ENCODE assay signal across 14 cellular contexts in genomic region chr4:6360385-6360784, GRCh38.
DNase-seq lines count a peak whose midpoint lies in the region; ATAC-seq and TF ChIP-seq lines count a peak whose summit lies in the region.
"Had no signal": no experiment of that assay in that cellular context is flagged by ENCODE, and none has a peak within 500 bp of the region (broad histone marks: within the 10 kb centered on the region; RNA-seq: fewer than 3 reads in every experiment).

No MANE protein-coding gene starts in this region.

- intact Hi-C loops in gastrocnemius medialis (cut with DNase I; ENCODE audit: low total_unique reads) (no loop called here), sciatic nerve (cut with DNase I) (no loop called here)

- no peak overlapping the region for H3K4me3 ChIP-seq in gastrocnemius medialis
- H3K4me3 ChIP-seq: adrenal gland, hepatocyte, left ventricle myocardium inferior had no signal

- H3K27ac ChIP-seq in gastrocnemius medialis = no peak overlapping the region
- H3K27ac ChIP-seq: adrenal gland, hepatocyte, left ventricle myocardium inferior had no signal

- ATAC-seq in gastrocnemius medialis (no peak), sciatic nerve (no peak)
- ATAC-seq: activated CD8-positive, alpha-beta T cell treated with anti-CD3 and anti-CD28 coated beads, Interleukin-2, amount 10 ng/mL, durations not matched to agents 7 days and 5 days had no signal

- TF ChIP-seq CTCF in gastrocnemius medialis (IDR thresholded peaks at IDR 0.05 in 4 of 5, conservative IDR thresholded peaks at IDR 0.05 in 1 of 5) = no peak

- no peaks in the 10 kb centered on the region for H3K36me3 ChIP-seq in gastrocnemius medialis
- H3K36me3 ChIP-seq: adrenal gland, left ventricle myocardium inferior had no signal

- H3K4me1 ChIP-seq in gastrocnemius medialis = no peaks in the 10 kb centered on the region
- H3K4me1 ChIP-seq: adrenal gland, left ventricle myocardium inferior had no signal

- TF ChIP-seq POLR2A in gastrocnemius medialis (IDR thresholded peaks at IDR 0.05) = no peak

- no peaks in the 10 kb centered on the region for H3K9me3 ChIP-seq in gastrocnemius medialis
- H3K9me3 ChIP-seq: adrenal gland, left ventricle myocardium inferior had no signal

- peaks cover 0 to 6% (median 3%) of the 10 kb centered on the region in 3 donors for H3K27me3 ChIP-seq in gastrocnemius medialis
- H3K27me3 ChIP-seq: adrenal gland, hepatocyte had no signal

- DNase-seq in NCI-H2196 (lab: John Stamatoyannopoulos, UW; ENCODE audit: unreplicated experiment) = peak; percentile 14
- DNase-seq in NCI-H2196 treated with DMSO at 0.1 percent for 48 hours (lab: John Stamatoyannopoulos, UW; ENCODE audit: unreplicated experiment) = no peak
- peak; percentile 49 for DNase-seq in NCI-H524 treated with DMSO at 0.1 percent for 48 hours (lab: John Stamatoyannopoulos, UW)
- peak in 36 of 51 donors; percentile 17 to 83 (median 52) for DNase-seq in hypothalamus (lab: John Stamatoyannopoulos, UW)
- peak; percentile 85 for DNase-seq in retina
- no peak for DNase-seq in gastrocnemius medialis
- DNase-seq in AG08395 (ENCODE audit: low spot score) = no peak
- no peak for DNase-seq in sciatic nerve (ENCODE audit: low spot score)
- DNase-seq: activated CD8-positive, alpha-beta T cell treated with anti-CD3 and anti-CD28 coated beads, Interleukin-2, amount 10 ng/mL, durations not matched to agents 7 days and 5 days; cortex of kidney; left ventricle myocardium inferior; NCI-H2029 treated with DMSO at 0.1 percent for 48 hours had no signal

- in situ Hi-C loops in gastrocnemius medialis (cut with MboI; ENCODE audit: low sequenced_read_pairs in 4 of 4) = no loop called here

Comparison
In these comparisons a context has a peak if more than half of its experiments do, and no peak if none do; other contexts are left out.
1. DNase-seq: peak in NCI-H2196 (single experiment), NCI-H524 treated with DMSO at 0.1 percent for 48 hours (single experiment), hypothalamus (36 of 51) and retina (single experiment); none in NCI-H2196 treated with DMSO at 0.1 percent for 48 hours (single experiment), gastrocnemius medialis (0 of 2), AG08395 (single experiment) and sciatic nerve (single experiment).